In the genomic region with DNA sequence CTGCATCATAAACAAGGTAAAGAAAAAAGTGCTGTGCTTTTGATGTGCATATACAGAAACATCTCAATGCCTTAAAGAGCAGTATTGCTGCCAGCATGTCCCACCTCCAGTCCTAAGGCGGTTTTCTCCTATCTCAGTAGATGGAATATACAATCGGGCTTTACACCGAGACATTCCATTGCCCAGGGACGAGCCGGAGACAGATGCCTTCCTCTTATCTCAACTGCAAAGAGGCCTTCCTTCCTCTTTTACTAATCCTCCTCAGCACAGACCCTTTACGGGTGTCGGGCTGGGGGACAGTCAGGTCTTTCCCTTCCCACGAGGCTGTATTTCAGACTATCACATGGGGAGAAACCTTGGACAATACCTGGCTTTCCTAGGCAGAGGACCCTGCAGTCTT, we compare ENCODE assay signal across 7 cellular contexts. TPM values are rescaled to one million over a fixed set of nuclear protein-coding genes. Genes with fewer than 3 reads are reported as not detected.
DNase-seq lines count a peak whose midpoint lies in the region; ATAC-seq, FAIRE-seq and TF ChIP-seq lines count a peak whose summit lies in the region.
"Not testable (repeated sequence)": the region's sequence is repeated elsewhere in the genome, so short reads cannot be mapped to it uniquely, and the experiment has no call there.
"Had no signal": no experiment of that assay in that cellular context is flagged by ENCODE, and none has a peak within 500 bp of the region (broad histone marks: within the 10 kb centered on the region; RNA-seq: fewer than 3 reads in every experiment).

No MANE protein-coding gene starts in this region.

- H3K4me2 ChIP-seq in GM23338: 0 out of 2 replicates have a peak overlapping the region, but pooled peaks have one; percentile 43
- H3K4me2 ChIP-seq in K562 (ENCODE audit: insufficient read depth, low read length): not testable (repeated sequence)

- not testable (repeated sequence) for H2AFZ ChIP-seq in GM23338; K562 (ENCODE audit: low read depth, low read length)

- not testable (repeated sequence) for H3K9me3 ChIP-seq in Caco-2; WERI-Rb-1 (ENCODE audit: severe bottlenecking); K562 (replicated peaks; ENCODE audit: control insufficient read depth, insufficient read depth, low read depth, low read length); endodermal cell (ENCODE audit: control insufficient read depth, low read length)

- CTCF ChIA-PET in Caco-2 (lab: Charles Lee); WTC11 (lab: Charles Lee); K562 (lab: Yijun Ruan, JAX; ENCODE audit: low intra/inter-chr PET ratio): not testable (repeated sequence)

- TF ChIP-seq CTCF in Caco-2 (IDR thresholded peaks at IDR 0.05; ENCODE audit: insufficient read depth in 1 of 2, low read depth in 1 of 2, low read length in 1 of 2, severe bottlenecking in 1 of 2, unreplicated experiment in 1 of 2); GM23338 (conservative IDR thresholded peaks at IDR 0.05; ENCODE audit: low read depth in 2 of 2); WERI-Rb-1 (IDR thresholded peaks at IDR 0.05; ENCODE audit: low read depth, low read length); WTC11 (IDR thresholded peaks at IDR 0.05); K562 (IDR thresholded peaks at IDR 0.05 in 2 of 3, conservative IDR thresholded peaks at IDR 0.05 in 1 of 3; ENCODE audit: insufficient read depth in 2 of 3, low read depth in 1 of 3, low read length in 3 of 3); endodermal cell (conservative IDR thresholded peaks at IDR 0.05): not testable (repeated sequence)

- H3K9me3 Mint-ChIP-seq in Caco-2 (ENCODE audit: unreplicated experiment); GM23338; WTC11; endodermal cell: not testable (repeated sequence)

- in situ Hi-C loops in K562 (cut with MboI): not testable (repeated sequence)

- H3K27me3 ChIP-seq in Caco-2 (replicated peaks; ENCODE audit: control insufficient read depth, insufficient read depth, low read length); WERI-Rb-1 (ENCODE audit: insufficient read depth, low read depth, severe bottlenecking); K562 (ENCODE audit: control insufficient read depth in 2 of 2, insufficient read depth in 2 of 2, low read length in 2 of 2); endodermal cell (ENCODE audit: control insufficient read depth, insufficient read depth, low read length, poor library complexity, severe bottlenecking): not testable (repeated sequence)
- peaks cover 28% of the 10 kb centered on the region for H3K27me3 ChIP-seq in GM23338 (ENCODE audit: insufficient read depth)

- not testable (repeated sequence) for H3K9me1 ChIP-seq in K562 (ENCODE audit: control insufficient read depth, insufficient read depth, low read length)

- H3K36me3 Mint-ChIP-seq in Caco-2 (ENCODE audit: insufficient read depth, unreplicated experiment); GM23338 (ENCODE audit: low read depth); WTC11; endodermal cell (ENCODE audit: low read depth): not testable (repeated sequence)

- POLR2A ChIA-PET in Caco-2 (lab: Charles Lee); WTC11 (lab: Charles Lee); K562 (lab: Yijun Ruan, JAX): not testable (repeated sequence)

- H3K4me1 ChIP-seq in Caco-2; GM23338 (ENCODE audit: insufficient read depth); K562 (replicated peaks in 1 of 2; ENCODE audit: control insufficient read depth in 2 of 2, insufficient read depth in 2 of 2, low read length in 2 of 2); endodermal cell (ENCODE audit: control insufficient read depth, insufficient read depth, low read length): not testable (repeated sequence)

- not testable (repeated sequence) for TF ChIP-seq RAD21 in K562 (CRISPR knock-in tag; conservative IDR thresholded peaks at IDR 0.05 in 1 of 2, IDR thresholded peaks at IDR 0.05 in 1 of 2)

- FAIRE-seq in K562 (lab: Jason Lieb, UNC): not testable (repeated sequence)

- H3K9me2 ChIP-seq in GM23338 (ENCODE audit: insufficient read depth): not testable (repeated sequence)

- DNase-seq in Caco-2: peak in 1 of 2 experiments; percentile 36
- DNase-seq in GM23338 (ENCODE audit: low spot score); WTC11 (ENCODE audit: low spot score); K562 (ENCODE audit: extremely low read depth in 1 of 4, low spot score in 3 of 4); endodermal cell: not testable (repeated sequence)
- DNase-seq in WERI-Rb-1: peak; percentile 52

- TSS peak; percentile 37 for BruUV-seq in Caco-2 (replicated peaks; lab: Mats Ljungman, UMichigan)
- not testable (repeated sequence) for BruUV-seq in K562 (replicated peaks; lab: Mats Ljungman, UMichigan)

- peak overlapping the region; percentile 45 for H3K27ac Mint-ChIP-seq in Caco-2 (ENCODE audit: unreplicated experiment)
- H3K27ac Mint-ChIP-seq in GM23338, WTC11, endodermal cell: not testable (repeated sequence)

- H3K79me2 ChIP-seq in GM23338 (replicated peaks; ENCODE audit: insufficient read depth); K562 (ENCODE audit: control insufficient read depth, insufficient read depth, low read length): not testable (repeated sequence)

- H3K4me1 Mint-ChIP-seq in Caco-2 (ENCODE audit: low read depth, unreplicated experiment); GM23338; WTC11; endodermal cell: not testable (repeated sequence)

- H3K4me3 Mint-ChIP-seq in Caco-2 (ENCODE audit: unreplicated experiment): not testable (repeated sequence)
- H3K4me3 Mint-ChIP-seq in GM23338: 0 out of 3 replicates have a peak overlapping the region, but pooled peaks have one; percentile 21
- H3K4me3 Mint-ChIP-seq in WTC11: peak overlapping the region; percentile 20; the same call in 1 of the 2 replicates
- peak overlapping the region; percentile 33 for H3K4me3 Mint-ChIP-seq in endodermal cell

- ATAC-seq in GM23338, WTC11, K562: not testable (repeated sequence)

- H3K36me3 ChIP-seq in Caco-2 (ENCODE audit: control insufficient read depth, insufficient read depth, low read length); GM23338 (ENCODE audit: insufficient read depth); WERI-Rb-1; K562 (ENCODE audit: control insufficient read depth, insufficient read depth, low read length); endodermal cell (ENCODE audit: control insufficient read depth, insufficient read depth, low read length): not testable (repeated sequence)

- TF ChIP-seq POLR2A in K562 (conservative IDR thresholded peaks at IDR 0.05): not testable (repeated sequence)

- H3F3A ChIP-seq in GM23338 (replicated peaks; ENCODE audit: low read depth): not testable (repeated sequence)

- H3K4me3 ChIP-seq in Caco-2 (ENCODE audit: low read depth, low read length); GM23338; WERI-Rb-1 (ENCODE audit: low read depth, low read length); K562; endodermal cell (ENCODE audit: low read length): not testable (repeated sequence)

- TF ChIP-seq EP300 in K562 (IDR thresholded peaks at IDR 0.05; ENCODE audit: low read length): not testable (repeated sequence)

- not testable (repeated sequence) for H4K20me1 ChIP-seq in GM23338 (replicated peaks; ENCODE audit: insufficient read depth); K562 (replicated peaks; ENCODE audit: control insufficient read depth, insufficient read depth, low read length)

- not testable (repeated sequence) for H3K27me3 Mint-ChIP-seq in Caco-2 (ENCODE audit: insufficient read depth, unreplicated experiment); GM23338 (ENCODE audit: insufficient read depth, low read depth, poor library complexity)
- H3K27me3 Mint-ChIP-seq in WTC11 (ENCODE audit: low read depth): peaks cover 45% of the 10 kb centered on the region
- peaks cover 15% of the 10 kb centered on the region for H3K27me3 Mint-ChIP-seq in endodermal cell (ENCODE audit: insufficient read depth)

- intact Hi-C loops in Caco-2 (cut with micrococcal nuclease; ENCODE audit: unreplicated experiment); K562 (cut with micrococcal nuclease): not testable (repeated sequence)

- not testable (repeated sequence) for H3K9ac ChIP-seq in K562 (ENCODE audit: insufficient read depth in 1 of 2, low read depth in 2 of 2, low read length in 2 of 2); endodermal cell (ENCODE audit: extremely low read depth, low read length, poor library complexity, severe bottlenecking)

- WGBS in K562 (ENCODE audit: insufficient coverage, low coverage, missing lambda C conversion rate): 0% methylated on average over 3 of the region's 8 CpGs
- 8% methylated on average over 5 of the region's 8 CpGs; no CpG with 5 or more reads in 1 of the 2 experiments for WGBS in endodermal cell (ENCODE audit: insufficient coverage in 1 of 2, insufficient read length in 1 of 2), 2 experiments

- H3K27ac ChIP-seq in GM23338 (ENCODE audit: low read depth); WERI-Rb-1; K562 (ENCODE audit: extremely low read depth, low read depth, low read length); endodermal cell (ENCODE audit: low read depth, low read length): not testable (repeated sequence)

RNA-seq across cellular contexts. Expression of a gene that starts 10.3 kb away (rescaled TPM):
- total RNA-seq in Caco-2 (2022): 5.2 and 6.3 TPM in 2 replicates
- total RNA-seq in GM23338 (2014; rRNA removed; shearing (Covaris generic)): 0.83 and 1.6 TPM in 2 replicates
- 0.30 and 0.50 TPM in 2 replicates for polyA plus RNA-seq in GM23338 (2016; fragmentation: Nextera tagmentation; extraction: Ambion mirVana)
- 0.44 to 0.69 TPM (median 0.66 TPM) in 3 replicates for total RNA-seq in WTC11 (2021)
- total RNA-seq in K562 (2011; cell fraction: chromatin; rRNA removed; ENCODE audit: low replicate concordance): 7.3 and 11.8 TPM in 2 replicates
- 3.0 and 3.4 TPM in 2 replicates for total RNA-seq in K562 (2011; cell fraction: nucleolus; rRNA removed)
- 5.4 and 5.8 TPM in 2 replicates for total RNA-seq in K562 (2011; cell fraction: nucleoplasm; rRNA removed)
- total RNA-seq in K562 (2014; rRNA removed): 1.00 and 1.4 TPM in 2 replicates
- total RNA-seq in K562 (2014; rRNA removed; fragmentation: Illumina TruSeq; extraction: Trizol): 2.2 and 2.7 TPM in 2 replicates
- 2.5 and 2.8 TPM in 2 replicates for total RNA-seq in K562 (2015; rRNA removed; fragmentation: Illumina TruSeq; extraction: Trizol)
- 0.71 and 1.4 TPM in 2 replicates for total RNA-seq in K562 (2021)
- polyA plus RNA-seq in K562 (2011; rRNA removed): 2.3 and 2.5 TPM in 2 replicates
- 1.2 and 2.3 TPM in 2 replicates for polyA plus RNA-seq in K562 (2011; cell fraction: cytosol; rRNA removed)
- 4.2 and 6.1 TPM in 2 replicates for polyA plus RNA-seq in K562 (2011; cell fraction: nucleus; rRNA removed)
- polyA plus RNA-seq in K562 (2012): 2.1 and 2.3 TPM in 2 replicates
- 1.6 and 2.2 TPM in 2 replicates for polyA plus RNA-seq in K562 (2014; fragmentation: Illumina TruSeq; extraction: Trizol)
- polyA plus RNA-seq in K562 (2014; fragmentation: Nextera tagmentation; extraction: Ambion mirVana): under 1 TPM; 0.38 to 0.43 TPM
- 0.70 and 0.88 TPM in 2 replicates for polyA plus RNA-seq in K562 (2014; rRNA removed)
- 3.2 and 4.3 TPM in 2 replicates for polyA minus RNA-seq in K562 (2011; rRNA and poly(A)+ RNA removed)
- polyA minus RNA-seq in K562 (2011; cell fraction: cytosol; rRNA and poly(A)+ RNA removed): 1.2 and 1.3 TPM in 2 replicates
- polyA minus RNA-seq in K562 (2011; cell fraction: nucleus; rRNA and poly(A)+ RNA removed): 1.9 and 2.3 TPM in 2 replicates
- total RNA-seq in endodermal cell: 1 to 10 TPM; 5.2 to 6.9 TPM
- polyA plus RNA-seq in endodermal cell (2013, experiment 1 of 2): 0.93 TPM
- polyA plus RNA-seq in endodermal cell (2013, experiment 2 of 2): 1.8 TPM
- polyA plus RNA-seq: CD14-positive monocyte had no signal
